ENCODE assay signal across 15 cellular contexts in the genomic region with DNA sequence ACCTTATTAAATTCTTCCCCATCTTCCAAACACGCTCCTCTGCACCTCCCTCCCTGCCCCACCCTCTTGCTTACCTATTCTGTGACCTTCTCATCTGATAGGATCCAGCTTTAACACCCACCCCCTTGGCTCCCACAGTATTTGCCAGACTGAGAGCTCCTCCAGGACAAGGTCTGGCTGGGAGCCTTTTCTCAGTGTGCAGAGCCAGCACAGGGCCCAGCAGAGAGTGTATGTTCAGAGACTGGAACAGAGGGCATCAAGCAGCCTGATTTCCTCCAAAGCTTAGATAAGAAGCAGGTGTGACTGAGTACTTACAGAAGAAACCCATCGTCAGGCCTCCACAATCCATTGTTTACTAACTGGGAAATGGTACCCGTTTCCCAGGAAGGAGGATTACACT. TPM values are rescaled to one million over a fixed set of nuclear protein-coding genes. Genes with fewer than 3 reads are reported as not detected.
DNase-seq lines count a peak whose midpoint lies in the region; ATAC-seq and TF ChIP-seq lines count a peak whose summit lies in the region.
"Had no signal": no experiment of that assay in that cellular context is flagged by ENCODE, and none has a peak within 500 bp of the region (broad histone marks: within the 10 kb centered on the region; RNA-seq: fewer than 3 reads in every experiment).

No MANE protein-coding gene starts in this region.

- no peak for TF ChIP-seq CTCF in heart left ventricle (IDR thresholded peaks at IDR 0.05)
- TF ChIP-seq CTCF in mucosa of descending colon (IDR thresholded peaks at IDR 0.05) = no peak

- H3K4me3 ChIP-seq in heart left ventricle (no peak overlapping the region), mucosa of descending colon (no peak overlapping the region)
- H3K4me3 ChIP-seq: HAP-1 had no signal

- WGBS in heart left ventricle, 4 donors = 47 to 61% (median 54%) methylated on average over 3 of the region's 3 CpGs

- TF ChIP-seq POLR2A in heart left ventricle (IDR thresholded peaks at IDR 0.05) = no peak

- peaks cover 0 to 8% (median 0%) of the 10 kb centered on the region in 9 donors for H3K27me3 ChIP-seq in heart left ventricle
- H3K27me3 ChIP-seq: BE2C had no signal

- H3K4me1 ChIP-seq in heart left ventricle (peaks cover 0 to 7% (median 0%) of the 10 kb centered on the region in 12 donors), mucosa of descending colon (ENCODE audit: low read depth) (no peaks in the 10 kb centered on the region)
- H3K4me1 ChIP-seq: BE2C, HAP-1 had no signal

- H3K36me3 ChIP-seq in heart left ventricle = no peaks in the 10 kb centered on the region
- H3K36me3 ChIP-seq in mucosa of descending colon (ENCODE audit: low read depth) = no peaks in the 10 kb centered on the region
- H3K36me3 ChIP-seq: BE2C, HAP-1 had no signal

- DNase-seq in heart left ventricle = peak in 1 of 5 donors; percentile 25
- no peak for DNase-seq in cardiac septum (ENCODE audit: low spot score)
- DNase-seq in left cardiac atrium = no peak
- DNase-seq in mucosa of descending colon = no peak
- DNase-seq in AG08395 (ENCODE audit: low spot score) = no peak
- no peak for DNase-seq in putamen (ENCODE audit: low spot score)
- DNase-seq in activated T-cell treated with anti-CD3 and anti-CD28 coated beads, Interleukin-2, amount 50 U/mL, for 1 hour = no peak
- DNase-seq: BE2C; CD4-positive, alpha-beta memory T cell; DND-41; GDM1 had no signal

- peak; percentile 36 to 77 (median 56) for ATAC-seq in heart left ventricle
- peak; percentile 16 to 51 for ATAC-seq in left cardiac atrium
- ATAC-seq in mucosa of descending colon = peak; percentile 14

- intact Hi-C loops in heart left ventricle (cut with DNase I) (no loop called here), cardiac septum (cut with DNase I) (no loop called here), left cardiac atrium (cut with DNase I) (no loop called here), mucosa of descending colon (cut with DNase I, micrococcal nuclease) (no loop called here)

- no peak overlapping the region for H3K27ac ChIP-seq in heart left ventricle
- H3K27ac ChIP-seq: C4-2B had no signal

- H3K9me3 ChIP-seq in heart left ventricle = no peaks in the 10 kb centered on the region
- H3K9me3 ChIP-seq in mucosa of descending colon = no peaks in the 10 kb centered on the region
- H3K9me3 ChIP-seq: BE2C, HAP-1 had no signal

RNA-seq across cellular contexts. Expression of gene LHX6, which starts 26.7 kb away (rescaled TPM):
- total RNA-seq in heart left ventricle (10 to 100 TPM in 2 of 9 donors, 1 to 10 TPM in 7; 2.9 to 11.2 (median 6.5) TPM), cardiac septum (10.8 TPM), left cardiac atrium (10 to 100 TPM in 1 of 2 donors, 1 to 10 TPM in 1; 6.1 to 11.3 TPM), mucosa of descending colon (1 to 10 TPM; 2.0 to 5.1 (median 2.3) TPM)
- polyA plus RNA-seq in heart left ventricle = 1 to 10 TPM; 4.5 to 8.4 TPM
- total RNA-seq: CD4-positive, alpha-beta memory T cell had no signal
- polyA plus RNA-seq: CD4-positive, alpha-beta memory T cell had no signal

RNA-seq across cellular contexts. Expression of gene MORN5, which starts 42.4 kb away (rescaled TPM):
- total RNA-seq in heart left ventricle (not detected), cardiac septum (not detected), left cardiac atrium (not detected), mucosa of descending colon (10 to 100 TPM in 1 of 3 donors, 1 to 10 TPM in 1, not detected in 1; 1.6 to 21.2 TPM)
- polyA plus RNA-seq in heart left ventricle = not detected
- total RNA-seq: CD4-positive, alpha-beta memory T cell; H1; HT1080 had no signal
- polyA plus RNA-seq: CD4-positive, alpha-beta memory T cell; H1 had no signal

RNA-seq across cellular contexts. Expression of gene NDUFA8, which starts 42.5 kb away (rescaled TPM):
- 100 to 1,000 TPM; 183 to 316 (median 260) TPM for total RNA-seq in heart left ventricle
- polyA plus RNA-seq in heart left ventricle = 100 to 1,000 TPM; 301 to 919 TPM
- total RNA-seq in cardiac septum = 230 TPM
- total RNA-seq in left cardiac atrium = 100 to 1,000 TPM; 198 to 221 TPM
- total RNA-seq in mucosa of descending colon = 10 to 100 TPM; 66.9 to 85.0 (median 69.1) TPM
